ENCODE assay signal across 23 cellular contexts in genomic region chr2:57821085-57821484, GRCh38.
"Had no signal": no experiment of that assay in that cellular context is flagged by ENCODE, and none has a peak within 500 bp of the region (broad histone marks: within the 10 kb centered on the region; RNA-seq: fewer than 3 reads in every experiment).

No MANE protein-coding gene starts in this region.

- H3K4me3 Mint-ChIP-seq: activated CD8-positive, alpha-beta T cell treated with anti-CD3 and anti-CD28 coated beads, Interleukin-2, amount 10 ng/mL, durations not matched to agents 7 days and 5 days; activated naive CD4-positive, alpha-beta T cell treated with anti-CD3 and anti-CD28 coated beads, Interleukin-2, amount 50 U/mL, for 24 hours; dendritic cell treated with granulocyte-macrophage colony-stimulating factor and Interleukin-4, amounts not matched to agents 40 ng/mL and 50 ng/mL, for 4 days; immature natural killer cell; naive thymus-derived CD8-positive, alpha-beta T cell; type B pancreatic cell had no signal

- DNase-seq: activated CD4-positive, alpha-beta T cell treated with anti-CD3 and anti-CD28 coated beads, Interleukin-2, amount 50 U/mL, for 1 hour; activated CD4-positive, CD25-positive, alpha-beta regulatory T cell treated with anti-CD3 and anti-CD28 coated beads, Interleukin-2, amount 50 U/mL, for 72 hours; activated CD8-positive, alpha-beta T cell treated with anti-CD3 and anti-CD28 coated beads, Interleukin-2, amount 10 ng/mL, durations not matched to agents 7 days and 5 days; activated gamma-delta T cell treated with Interleukin-2 at 50 U/mL for 16 hours; activated T-cell treated with anti-CD3 and anti-CD28 coated beads, Interleukin-2, amount 50 U/mL, for 1 hour; anterior cingulate cortex; body of pancreas; effector CD8-positive, alpha-beta T cell; immature natural killer cell; naive thymus-derived CD8-positive, alpha-beta T cell; retina; stimulated activated CD4-positive, alpha-beta T cell treated with anti-CD3 and anti-CD28 coated beads, Interleukin-2, amount 100 ng/mL, for 48 hours; stimulated activated naive CD4-positive, alpha-beta T cell; T-helper 9 cell had no signal

- H3K27me3 Mint-ChIP-seq: activated naive CD4-positive, alpha-beta T cell treated with anti-CD3 and anti-CD28 coated beads, Interleukin-2, amount 50 U/mL, for 24 hours; dendritic cell treated with granulocyte-macrophage colony-stimulating factor and Interleukin-4, amounts not matched to agents 40 ng/mL and 50 ng/mL, for 4 days; naive thymus-derived CD8-positive, alpha-beta T cell; type B pancreatic cell had no signal

- H3K27ac Mint-ChIP-seq: activated CD8-positive, alpha-beta T cell treated with anti-CD3 and anti-CD28 coated beads, Interleukin-2, amount 10 ng/mL, durations not matched to agents 7 days and 5 days; activated naive CD4-positive, alpha-beta T cell treated with anti-CD3 and anti-CD28 coated beads, Interleukin-2, amount 50 U/mL, for 24 hours; dendritic cell treated with granulocyte-macrophage colony-stimulating factor and Interleukin-4, amounts not matched to agents 40 ng/mL and 50 ng/mL, for 4 days; immature natural killer cell; naive thymus-derived CD8-positive, alpha-beta T cell; type B pancreatic cell had no signal

- H3K36me3 ChIP-seq: thoracic aorta, vagina had no signal

- H3K9me3 Mint-ChIP-seq: activated naive CD4-positive, alpha-beta T cell treated with anti-CD3 and anti-CD28 coated beads, Interleukin-2, amount 50 U/mL, for 24 hours; type B pancreatic cell had no signal

- H3K4me1 Mint-ChIP-seq: activated naive CD4-positive, alpha-beta T cell treated with anti-CD3 and anti-CD28 coated beads, Interleukin-2, amount 50 U/mL, for 24 hours; immature natural killer cell; naive thymus-derived CD8-positive, alpha-beta T cell had no signal

- H3K9me3 ChIP-seq: body of pancreas, thoracic aorta, vagina had no signal

- H3K4me3 ChIP-seq: body of pancreas, lung, thoracic aorta, vagina had no signal

- H3K27ac ChIP-seq: body of pancreas, foreskin keratinocyte, thoracic aorta, vagina, VCaP had no signal

- ATAC-seq: activated CD8-positive, alpha-beta T cell treated with anti-CD3 and anti-CD28 coated beads, Interleukin-2, amount 10 ng/mL, durations not matched to agents 7 days and 5 days; body of pancreas; foreskin keratinocyte; left lobe of liver; naive thymus-derived CD8-positive, alpha-beta T cell had no signal

- H3K27me3 ChIP-seq: body of pancreas, foreskin keratinocyte, vagina had no signal

- H3K4me1 ChIP-seq: body of pancreas, foreskin keratinocyte, vagina had no signal

- H3K36me3 Mint-ChIP-seq: activated naive CD4-positive, alpha-beta T cell treated with anti-CD3 and anti-CD28 coated beads, Interleukin-2, amount 50 U/mL, for 24 hours; immature natural killer cell; type B pancreatic cell had no signal
